ENCODE assay signal across 26 cellular contexts in the genomic region with DNA sequence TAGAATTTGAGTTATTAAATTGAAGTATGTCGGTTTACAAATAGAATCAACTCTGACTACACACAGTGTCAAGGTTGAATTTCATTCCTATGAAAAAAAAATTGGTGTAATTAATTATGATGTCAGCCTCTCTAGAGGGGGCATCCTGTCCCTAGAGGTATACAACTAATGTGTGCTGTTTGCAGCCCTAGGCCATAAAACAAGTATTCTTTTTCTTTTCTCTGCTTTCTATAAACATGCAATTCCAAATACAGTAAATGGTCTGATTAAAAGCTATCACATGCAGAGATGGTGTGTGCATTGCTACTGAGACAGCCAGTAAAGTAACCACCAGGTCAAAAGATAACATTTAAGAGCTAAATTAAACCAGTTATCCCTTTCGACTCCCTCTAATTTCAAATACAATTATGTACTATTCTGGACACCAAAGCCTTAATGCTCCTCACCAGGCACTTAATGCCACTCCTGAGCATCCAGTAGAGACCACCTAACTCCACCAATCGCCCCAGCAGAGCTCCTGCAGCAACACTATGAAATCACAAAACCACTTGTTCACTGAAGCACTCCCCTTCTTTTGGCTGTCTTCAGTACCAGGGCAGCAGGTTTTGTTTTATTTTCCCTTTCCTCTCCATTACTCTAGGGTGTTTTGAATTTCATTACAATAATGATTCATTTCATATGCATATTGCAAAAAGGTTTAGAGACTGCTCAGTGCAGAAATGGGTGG.
A peak's percentile ranks its signal among the peaks of the same experiment; 100 is the strongest.
DNase-seq lines count a peak whose midpoint lies in the region; ATAC-seq and TF ChIP-seq lines count a peak whose summit lies in the region.
"Had no signal": no experiment of that assay in that cellular context is flagged by ENCODE, and none has a peak within 500 bp of the region (broad histone marks: within the 10 kb centered on the region; RNA-seq: fewer than 3 reads in every experiment).

No MANE protein-coding gene starts in this region.

- no peaks in the 10 kb centered on the region for H3K36me3 ChIP-seq in neural progenitor cell
- H3K36me3 ChIP-seq in testis (ENCODE audit: low read depth, missing control alignments), result no peaks in the 10 kb centered on the region
- H3K36me3 ChIP-seq in suprapubic skin, result no peaks in the 10 kb centered on the region
- H3K36me3 ChIP-seq: spleen, thoracic aorta had no signal

- H3K27ac ChIP-seq in neural progenitor cell (no peak overlapping the region), testis (no peak overlapping the region), suprapubic skin (no peak overlapping the region)
- H3K27ac ChIP-seq: parathyroid adenoma, spleen, thoracic aorta had no signal

- no peak overlapping the region for H3K4me3 Mint-ChIP-seq in neural progenitor cell
- H3K4me3 Mint-ChIP-seq: activated naive CD8-positive, alpha-beta T cell treated with anti-CD3 and anti-CD28 coated beads, Interleukin-2, amount 50 U/mL, for 24 hours; CD4-positive, alpha-beta T cell; naive thymus-derived CD8-positive, alpha-beta T cell; stimulated activated naive B cell treated with anti-CD40 and anti-IgM and Interleukin-4, amounts not matched to agents 10 μg/mL and 1 μg/mL and 100 μg/mL, for 72 hours; T-cell had no signal

- H3K9me3 ChIP-seq in neural progenitor cell (ENCODE audit: low read depth) (no peaks in the 10 kb centered on the region), testis (no peaks in the 10 kb centered on the region), suprapubic skin (no peaks in the 10 kb centered on the region)
- H3K9me3 ChIP-seq: spleen, thoracic aorta had no signal

- no peak for TF ChIP-seq POLR2A in testis (IDR thresholded peaks at IDR 0.05)
- TF ChIP-seq POLR2A in suprapubic skin (IDR thresholded peaks at IDR 0.05), result no peak

- H3K36me3 Mint-ChIP-seq in neural progenitor cell, result peaks cover 2% of the 10 kb centered on the region
- H3K36me3 Mint-ChIP-seq: naive thymus-derived CD8-positive, alpha-beta T cell; stimulated activated naive B cell treated with anti-CD40 and anti-IgM and Interleukin-4, amounts not matched to agents 10 μg/mL and 1 μg/mL and 100 μg/mL, for 72 hours; T-cell had no signal

- ATAC-seq in omental fat pad (ENCODE audit: low FRiP score), result no peak
- ATAC-seq: activated naive CD8-positive, alpha-beta T cell treated with anti-CD3 and anti-CD28 coated beads, Interleukin-2, amount 50 U/mL, for 24 hours; naive thymus-derived CD8-positive, alpha-beta T cell; Panc1; stimulated activated naive B cell treated with anti-CD40 and anti-IgM and Interleukin-4, amounts not matched to agents 10 μg/mL and 1 μg/mL and 100 μg/mL, for 72 hours; T-cell had no signal

- POLR2A ChIA-PET in HEK293T (lab: Yijun Ruan, JAX), result interaction anchor here (1.2 kb wide), 1 partner anchor 32 kb away, joined by 3 read pairs; no protein-coding TSS in a partner anchor

- no peak overlapping the region for H3K4me3 ChIP-seq in neural progenitor cell
- H3K4me3 ChIP-seq in testis, result no peak overlapping the region
- no peak overlapping the region for H3K4me3 ChIP-seq in suprapubic skin
- H3K4me3 ChIP-seq: spleen, thoracic aorta had no signal

- no peaks in the 10 kb centered on the region for H3K79me2 ChIP-seq in neural progenitor cell (ENCODE audit: low read depth)
- H3K79me2 ChIP-seq: parathyroid adenoma had no signal

- DNase-seq in HEK293T (ENCODE audit: extremely low spot score) (peak; percentile 68), NCI-H2081 (lab: John Stamatoyannopoulos, UW) (peak; percentile 24 to 78), NCI-H82 treated with DMSO at 0.1 percent for 48 hours (lab: John Stamatoyannopoulos, UW; ENCODE audit: unreplicated experiment) (peak; percentile 24), neural progenitor cell (ENCODE audit: low spot score) (no peak), testis (no peak), omental fat pad (ENCODE audit: low spot score) (no peak), suprapubic skin (ENCODE audit: low spot score in 2 of 2) (no peak)
- DNase-seq: activated CD4-positive, CD25-positive, alpha-beta regulatory T cell treated with anti-CD3 and anti-CD28 coated beads, Interleukin-2, amount 50 U/mL, for 72 hours; activated gamma-delta T cell treated with Interleukin-2 at 50 U/mL for 16 hours; activated naive CD8-positive, alpha-beta T cell treated with anti-CD3 and anti-CD28 coated beads, Interleukin-2, amount 50 U/mL, for 24 hours; activated T-cell treated with anti-CD3 and anti-CD28 coated beads, Interleukin-2, amount 50 U/mL, for 1 hour; CD4-positive, alpha-beta T cell; islet precursor cell; Kasumi-1; midbrain; naive thymus-derived CD8-positive, alpha-beta T cell; NK-92 treated with Interleukin-12 subunit alpha and Interleukin-12 subunit beta, amount 100 ng/mL, for 24 hours; right cardiac atrium; SIG-M5; spleen; stimulated activated CD4-positive, alpha-beta T cell treated with anti-CD3 and anti-CD28 coated beads, Interleukin-4, amount 100 ng/mL, for 1 hour; stimulated activated naive B cell treated with anti-CD40 and anti-IgM and Interleukin-4, amounts not matched to agents 10 μg/mL and 1 μg/mL and 100 μg/mL, for 72 hours; T-cell had no signal

- peak overlapping the region; percentile 6 for H3K27ac Mint-ChIP-seq in neural progenitor cell
- H3K27ac Mint-ChIP-seq: activated naive CD8-positive, alpha-beta T cell treated with anti-CD3 and anti-CD28 coated beads, Interleukin-2, amount 50 U/mL, for 24 hours; CD4-positive, alpha-beta T cell; naive thymus-derived CD8-positive, alpha-beta T cell; stimulated activated naive B cell treated with anti-CD40 and anti-IgM and Interleukin-4, amounts not matched to agents 10 μg/mL and 1 μg/mL and 100 μg/mL, for 72 hours; T-cell had no signal

- H3K9ac ChIP-seq in neural progenitor cell, result no peak overlapping the region
- H3K9ac ChIP-seq: parathyroid adenoma had no signal

- H3K4me1 Mint-ChIP-seq in neural progenitor cell, result peaks cover 9% of the 10 kb centered on the region
- H3K4me1 Mint-ChIP-seq: activated naive CD8-positive, alpha-beta T cell treated with anti-CD3 and anti-CD28 coated beads, Interleukin-2, amount 50 U/mL, for 24 hours; naive thymus-derived CD8-positive, alpha-beta T cell; stimulated activated naive B cell treated with anti-CD40 and anti-IgM and Interleukin-4, amounts not matched to agents 10 μg/mL and 1 μg/mL and 100 μg/mL, for 72 hours; T-cell had no signal

- H3K27me3 ChIP-seq in neural progenitor cell (no peaks in the 10 kb centered on the region), testis (no peaks in the 10 kb centered on the region), suprapubic skin (no peaks in the 10 kb centered on the region)
- H3K27me3 ChIP-seq: spleen had no signal

- TF ChIP-seq CTCF in neural progenitor cell (IDR thresholded peaks at IDR 0.05), result no peak
- TF ChIP-seq CTCF in testis (IDR thresholded peaks at IDR 0.05), result no peak
- no peak for TF ChIP-seq CTCF in omental fat pad (IDR thresholded peaks at IDR 0.05)
- TF ChIP-seq CTCF in suprapubic skin (IDR thresholded peaks at IDR 0.05), result no peak

- no peaks in the 10 kb centered on the region for H3K4me1 ChIP-seq in neural progenitor cell
- H3K4me1 ChIP-seq in testis, result no peaks in the 10 kb centered on the region
- H3K4me1 ChIP-seq in suprapubic skin, result no peaks in the 10 kb centered on the region
- H3K4me1 ChIP-seq: parathyroid adenoma, spleen had no signal

- CTCF ChIA-PET in HEK293T (lab: Yijun Ruan, JAX), result interaction anchor here (0.7 kb wide), 1 partner anchor 435 kb away, joined by 3 read pairs; no protein-coding TSS in a partner anchor

- peaks cover 4% of the 10 kb centered on the region for H3K27me3 Mint-ChIP-seq in neural progenitor cell (ENCODE audit: insufficient read depth, low read depth)
- H3K27me3 Mint-ChIP-seq: activated naive CD8-positive, alpha-beta T cell treated with anti-CD3 and anti-CD28 coated beads, Interleukin-2, amount 50 U/mL, for 24 hours; CD4-positive, alpha-beta T cell; naive thymus-derived CD8-positive, alpha-beta T cell; stimulated activated naive B cell treated with anti-CD40 and anti-IgM and Interleukin-4, amounts not matched to agents 10 μg/mL and 1 μg/mL and 100 μg/mL, for 72 hours; T-cell had no signal

- TF ChIP-seq EP300 in suprapubic skin (IDR thresholded peaks at IDR 0.05), result no peak

- H3K9me3 Mint-ChIP-seq in neural progenitor cell, result no peaks in the 10 kb centered on the region
- H3K9me3 Mint-ChIP-seq: CD4-positive, alpha-beta T cell; naive thymus-derived CD8-positive, alpha-beta T cell; stimulated activated naive B cell treated with anti-CD40 and anti-IgM and Interleukin-4, amounts not matched to agents 10 μg/mL and 1 μg/mL and 100 μg/mL, for 72 hours had no signal

- H3F3A ChIP-seq in neural progenitor cell (ENCODE audit: low read depth), result no peaks in the 10 kb centered on the region

- H2AFZ ChIP-seq in neural progenitor cell (replicated peaks), result no peak overlapping the region
- H2AFZ ChIP-seq: parathyroid adenoma had no signal

- H3K4me2 ChIP-seq in neural progenitor cell, result no peak overlapping the region

- intact Hi-C loops in testis (cut with DNase I; ENCODE audit: low total_unique reads), result no loop called here

- H4K20me1 ChIP-seq in neural progenitor cell (ENCODE audit: low read depth), result no peaks in the 10 kb centered on the region

- WGBS in testis, 2 donors, result 80 to 84% methylated on average over 3 of the region's 3 CpGs
- WGBS in suprapubic skin, result 78% methylated on average over 3 of the region's 3 CpGs

TF ChIP-seq in HEK293T, 16 proteins besides CTCF, POLR2A, EP300 and RAD21:
- TF ChIP-seq CTBP1 (IDR thresholded peaks at IDR 0.05; ENCODE audit: borderline replicate concordance) (peak; percentile 92), FOXA1 (IDR thresholded peaks at IDR 0.05) (no peak), BHLHE40 (IDR thresholded peaks at IDR 0.05; ENCODE audit: borderline replicate concordance) (no peak), ARNT (IDR thresholded peaks at IDR 0.05) (peak; percentile 48; the same call in 1 of the 2 replicates), LEF1 (IDR thresholded peaks at IDR 0.05; ENCODE audit: borderline replicate concordance) (no peak; the same call in 1 of the 2 replicates), ZNF384 (IDR thresholded peaks at IDR 0.05) (peak; percentile 89), SP1 (IDR thresholded peaks at IDR 0.05) (no peak), FOXK2 (IDR thresholded peaks at IDR 0.05) (peak; percentile 58; the same call in 1 of the 2 replicates), FOXM1 (IDR thresholded peaks at IDR 0.05; ENCODE audit: borderline replicate concordance) (peak; percentile 77; the same call in 1 of the 2 replicates), L3MBTL2 (conservative IDR thresholded peaks at IDR 0.05) (no peak)
- TF ChIP-seq, protein P1, sequence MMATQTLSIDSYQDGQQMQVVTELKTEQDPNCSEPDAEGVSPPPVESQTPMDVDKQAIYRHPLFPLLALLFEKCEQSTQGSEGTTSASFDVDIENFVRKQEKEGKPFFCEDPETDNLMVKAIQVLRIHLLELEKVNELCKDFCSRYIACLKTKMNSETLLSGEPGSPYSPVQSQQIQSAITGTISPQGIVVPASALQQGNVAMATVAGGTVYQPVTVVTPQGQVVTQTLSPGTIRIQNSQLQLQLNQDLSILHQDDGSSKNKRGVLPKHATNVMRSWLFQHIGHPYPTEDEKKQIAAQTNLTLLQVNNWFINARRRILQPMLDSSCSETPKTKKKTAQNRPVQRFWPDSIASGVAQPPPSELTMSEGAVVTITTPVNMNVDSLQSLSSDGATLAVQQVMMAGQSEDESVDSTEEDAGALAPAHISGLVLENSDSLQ (IDR thresholded peaks at IDR 0.05), result peak; percentile 93
TF ChIP-seq in HEK293T: peak in this region for 6.

Comparison
In these comparisons a context has a peak if more than half of its experiments do, and no peak if none do; other contexts are left out.
1. DNase-seq: peak in HEK293T (single experiment), NCI-H2081 (2 of 2) and NCI-H82 treated with DMSO at 0.1 percent for 48 hours (single experiment); none in neural progenitor cell (single experiment), testis (single experiment), omental fat pad (single experiment) and suprapubic skin (0 of 2).